Comparison of ENCODE assay signal across 10 cellular contexts in genomic region chr2:195612515-195613495, GRCh38. TPM values are rescaled to one million over a fixed set of nuclear protein-coding genes. Genes with fewer than 3 reads are reported as not detected.
A peak's percentile ranks its signal among the peaks of the same experiment; 100 is the strongest.
DNase-seq lines count a peak whose midpoint lies in the region; ATAC-seq lines count a peak whose summit lies in the region.
"Had no signal": no experiment of that assay in that cellular context is flagged by ENCODE, and none has a peak within 500 bp of the region (broad histone marks: within the 10 kb centered on the region; RNA-seq: fewer than 3 reads in every experiment).

No MANE protein-coding gene starts in this region.

- WGBS in right cardiac atrium, result 41% methylated on average over 5 of the region's 5 CpGs

- in situ Hi-C loops in HAP-1 (cut with MboI; ENCODE audit: low sequenced_read_pairs), result no loop called here

- no peaks in the 10 kb centered on the region for H3K36me3 ChIP-seq in HAP-1 (replicated peaks)

- H3K27me3 ChIP-seq in HAP-1 (ENCODE audit: low read depth) (no peaks in the 10 kb centered on the region), right cardiac atrium (ENCODE audit: control insufficient read depth, insufficient read depth) (no peaks in the 10 kb centered on the region)

- H3K9me3 Mint-ChIP-seq in stimulated activated effector memory CD8-positive, alpha-beta T cell treated with anti-CD3 and anti-CD28 coated beads, Interleukin-12 subunit alpha, Interleukin-12 subunit beta, amount 100 ng/mL, for 72 hours, result no peaks in the 10 kb centered on the region
- H3K9me3 Mint-ChIP-seq: activated CD4-positive, alpha-beta memory T cell treated with anti-CD3 and anti-CD28 coated beads for 36 hours had no signal

- no peak overlapping the region for H3K27ac Mint-ChIP-seq in stimulated activated effector memory CD8-positive, alpha-beta T cell treated with anti-CD3 and anti-CD28 coated beads, Interleukin-12 subunit alpha, Interleukin-12 subunit beta, amount 100 ng/mL, for 72 hours
- H3K27ac Mint-ChIP-seq: activated CD4-positive, alpha-beta memory T cell treated with anti-CD3 and anti-CD28 coated beads for 36 hours had no signal

- intact Hi-C loops in right cardiac atrium (cut with DNase I), result no loop called here

- no peak overlapping the region for H3K27ac ChIP-seq in right cardiac atrium (ENCODE audit: low read length)

- DNase-seq in HAP-1 (ENCODE audit: low spot score in 2 of 2) (peak; percentile 49 to 61), amniotic stem cell (lab: John Stamatoyannopoulos, UW) (peak; percentile 9), right cardiac atrium (no peak), skeletal muscle cell (ENCODE audit: low read depth) (peak; percentile 30), NCI-H524 treated with DMSO at 0.1 percent for 48 hours (lab: John Stamatoyannopoulos, UW) (no peak), GF-D8 (lab: John Stamatoyannopoulos, UW) (no peak)
- no peak for DNase-seq in stimulated activated effector memory CD8-positive, alpha-beta T cell treated with anti-CD3 and anti-CD28 coated beads, Interleukin-12 subunit alpha, Interleukin-12 subunit beta, amount 100 ng/mL, for 72 hours (ENCODE audit: low spot score in 2 of 2)
- DNase-seq: activated CD4-positive, alpha-beta memory T cell treated with anti-CD3 and anti-CD28 coated beads for 36 hours; NCI-H1930 had no signal

- H3K9me3 ChIP-seq in HAP-1 (no peaks in the 10 kb centered on the region), right cardiac atrium (ENCODE audit: control insufficient read depth, low read length) (no peaks in the 10 kb centered on the region)

- no peaks in the 10 kb centered on the region for H3K36me3 Mint-ChIP-seq in stimulated activated effector memory CD8-positive, alpha-beta T cell treated with anti-CD3 and anti-CD28 coated beads, Interleukin-12 subunit alpha, Interleukin-12 subunit beta, amount 100 ng/mL, for 72 hours
- H3K36me3 Mint-ChIP-seq: activated CD4-positive, alpha-beta memory T cell treated with anti-CD3 and anti-CD28 coated beads for 36 hours had no signal

- peaks cover 9% of the 10 kb centered on the region for H3K4me1 Mint-ChIP-seq in stimulated activated effector memory CD8-positive, alpha-beta T cell treated with anti-CD3 and anti-CD28 coated beads, Interleukin-12 subunit alpha, Interleukin-12 subunit beta, amount 100 ng/mL, for 72 hours

- H3K4me1 ChIP-seq in HAP-1 (peaks cover 10% of the 10 kb centered on the region), right cardiac atrium (ENCODE audit: control insufficient read depth, insufficient read depth, low read length) (no peaks in the 10 kb centered on the region)

- no peak overlapping the region for H3K4me3 Mint-ChIP-seq in stimulated activated effector memory CD8-positive, alpha-beta T cell treated with anti-CD3 and anti-CD28 coated beads, Interleukin-12 subunit alpha, Interleukin-12 subunit beta, amount 100 ng/mL, for 72 hours
- H3K4me3 Mint-ChIP-seq: activated CD4-positive, alpha-beta memory T cell treated with anti-CD3 and anti-CD28 coated beads for 36 hours had no signal

- no peak overlapping the region for H3K4me3 ChIP-seq in HAP-1
- no peak overlapping the region for H3K4me3 ChIP-seq in right cardiac atrium (ENCODE audit: low read length)
- no peak overlapping the region for H3K4me3 ChIP-seq in skeletal muscle cell (ENCODE audit: low read depth, low read length)

- ATAC-seq in right cardiac atrium (peak; percentile 73 to 79), GM18907 (IDR thresholded peaks at IDR 0.05; ENCODE audit: unreplicated experiment) (no peak)
- no peak for ATAC-seq in stimulated activated effector memory CD8-positive, alpha-beta T cell treated with anti-CD3 and anti-CD28 coated beads, Interleukin-12 subunit alpha, Interleukin-12 subunit beta, amount 100 ng/mL, for 72 hours

RNA-seq across cellular contexts. Expression of gene SLC39A10, which starts 44.2 kb away (rescaled TPM):
- total RNA-seq in right cardiac atrium, result 10 to 100 TPM; 13.3 to 17.9 (median 14.5) TPM
- polyA plus RNA-seq in right cardiac atrium, result 4.3 TPM

Comparison
In these comparisons a context has a peak if more than half of its experiments do, and no peak if none do; other contexts are left out.
1. DNase-seq: peak in HAP-1 (2 of 2), amniotic stem cell (single experiment) and skeletal muscle cell (single experiment); none in right cardiac atrium (0 of 3), stimulated activated effector memory CD8-positive, alpha-beta T cell treated with anti-CD3 and anti-CD28 coated beads, Interleukin-12 subunit alpha, Interleukin-12 subunit beta, amount 100 ng/mL, for 72 hours (0 of 2), NCI-H524 treated with DMSO at 0.1 percent for 48 hours (single experiment) and GF-D8 (single experiment).
2. ATAC-seq: peak in right cardiac atrium (2 of 2); none in stimulated activated effector memory CD8-positive, alpha-beta T cell treated with anti-CD3 and anti-CD28 coated beads, Interleukin-12 subunit alpha, Interleukin-12 subunit beta, amount 100 ng/mL, for 72 hours (single experiment) and GM18907 (single experiment).